ENCODE assay signal across 36 cellular contexts in genomic region chr20:7976015-7976414, GRCh38. TPM values are rescaled to one million over a fixed set of nuclear protein-coding genes. Genes with fewer than 3 reads are reported as not detected.
"Had no signal": no experiment of that assay in that cellular context is flagged by ENCODE, and none has a peak within 500 bp of the region (broad histone marks: within the 10 kb centered on the region; RNA-seq: fewer than 3 reads in every experiment).

No MANE protein-coding gene starts in this region.

- DNase-seq: activated B cell treated with CpG ODN at 0.5 μM for 24 hours; activated CD4-positive, alpha-beta T cell treated with anti-CD3 and anti-CD28 coated beads, Interleukin-2, amount 10 ng/mL, durations not matched to agents 24 days and 14 days; activated CD4-positive, alpha-beta T cell treated with anti-CD3 and anti-CD28 coated beads, Interleukin-2, amount 50 U/mL, for 4 hours; activated CD4-positive, CD25-positive, alpha-beta regulatory T cell treated with anti-CD3 and anti-CD28 coated beads, Interleukin-2, amount 50 U/mL, for 72 hours; activated CD8-positive, alpha-beta T cell treated with anti-CD3 and anti-CD28 coated beads for 36 hours; activated effector memory CD4-positive, alpha-beta T cell treated with anti-CD3 and anti-CD28 coated beads, Interleukin-2, amount 50 U/mL, for 16 hours; activated naive CD4-positive, alpha-beta T cell; activated naive CD4-positive, alpha-beta T cell treated with anti-CD3 and anti-CD28 coated beads, Interleukin-2, amount 50 U/mL, for 16 hours; activated naive CD8-positive, alpha-beta T cell treated with anti-CD3 and anti-CD28 coated beads for 36 hours; activated T-cell treated with anti-CD3 and anti-CD28 coated beads, Interleukin-2, amount 50 U/mL, for 1 hour; activated T-cell treated with anti-CD3 and anti-CD28 coated beads, Interleukin-2, amount 50 U/mL, for 72 hours; amniotic stem cell; aorta; Karpas-422; NCI-H1105; NCI-H1417 treated with DMSO at 0.1 percent for 48 hours; NCI-H187 treated with DMSO at 0.1 percent for 48 hours; NCI-H2081 treated with DMSO at 0.1 percent for 48 hours; NCI-H226; NCI-H446 treated with DMSO at 0.1 percent for 48 hours; NCI-H524; NCI-H69; NK-92 treated with Interleukin-12 subunit alpha and Interleukin-12 subunit beta, amount 100 ng/mL, for 24 hours; PC-3; Peyer's patch; Right ventricle myocardium superior; SW 1271; T-helper 1 cell; T-helper 2 cell; T-helper 9 cell had no signal

- H3K27ac ChIP-seq: Peyer's patch, RWPE1, VCaP had no signal

- H3K27me3 ChIP-seq: Peyer's patch had no signal

- ATAC-seq: activated CD8-positive, alpha-beta T cell treated with anti-CD3 and anti-CD28 coated beads for 36 hours; activated T-helper 17 cell treated with anti-CD3 and anti-CD28 coated beads, Interleukin-2, amount 50 U/mL, for 72 hours; PC-3 had no signal

- H3K4me3 ChIP-seq: Peyer's patch had no signal

- H3K9me3 ChIP-seq: Peyer's patch had no signal

- H3K4me1 ChIP-seq: Peyer's patch had no signal

RNA-seq across cellular contexts. Expression of gene HAO1, which starts 35.8 kb away (rescaled TPM):
- total RNA-seq: activated B cell treated with CpG ODN at 0.5 μM for 24 hours; activated CD4-positive, alpha-beta T cell treated with anti-CD3 and anti-CD28 coated beads, Interleukin-2, amount 10 ng/mL, durations not matched to agents 24 days and 14 days; activated CD8-positive, alpha-beta memory T cell treated with anti-CD3 and anti-CD28 coated beads for 36 hours; activated CD8-positive, alpha-beta T cell treated with anti-CD3 and anti-CD28 coated beads for 36 hours; activated naive CD8-positive, alpha-beta T cell treated with anti-CD3 and anti-CD28 coated beads for 36 hours; activated T-cell treated with anti-CD3 and anti-CD28 coated beads, Interleukin-2, amount 50 U/mL, for 72 hours; activated T-helper 17 cell treated with anti-CD3 and anti-CD28 coated beads, Interleukin-2, amount 50 U/mL, for 72 hours; aorta; cardiac septum; MCF 10A; Right ventricle myocardium superior had no signal
- polyA plus RNA-seq: aorta had no signal
